In the genomic region with DNA sequence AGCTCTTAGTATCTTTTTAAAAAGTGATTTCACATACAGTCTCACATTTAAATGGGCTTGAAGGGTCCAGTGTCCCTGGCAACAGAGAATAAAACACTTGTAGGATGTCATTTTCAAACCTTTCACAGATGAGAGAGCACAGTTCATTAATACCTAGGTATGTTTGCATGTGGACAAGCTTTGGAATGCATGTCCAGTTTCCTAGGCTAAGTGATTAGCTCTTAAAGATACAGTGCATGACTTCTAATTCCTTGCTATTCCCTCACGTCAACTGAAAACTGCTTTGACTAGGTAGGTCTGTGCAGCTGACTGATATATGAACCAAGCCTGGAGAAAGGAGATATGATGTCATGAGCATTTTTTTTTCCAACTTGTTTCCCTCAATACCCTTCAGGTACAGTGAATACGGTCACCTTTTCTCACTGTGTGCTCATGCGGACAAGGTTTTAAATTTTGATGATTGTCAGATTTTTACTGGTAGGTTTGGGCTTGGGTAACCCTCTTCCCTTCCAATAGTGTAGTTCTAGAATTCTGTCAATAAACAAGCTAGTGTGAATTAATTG, we compare ENCODE assay signal across 14 cellular contexts. TPM values are rescaled to one million over a fixed set of nuclear protein-coding genes. Genes with fewer than 3 reads are reported as not detected.
DNase-seq lines count a peak whose midpoint lies in the region; ATAC-seq and TF ChIP-seq lines count a peak whose summit lies in the region.
"Had no signal": no experiment of that assay in that cellular context is flagged by ENCODE, and none has a peak within 500 bp of the region (broad histone marks: within the 10 kb centered on the region; RNA-seq: fewer than 3 reads in every experiment).

No MANE protein-coding gene starts in this region.

- peak; percentile 3 for ATAC-seq in CD8-positive, alpha-beta T cell
- ATAC-seq in GM21390 (IDR thresholded peaks at IDR 0.05; ENCODE audit: unreplicated experiment) (peak; percentile 9), GM19463 (IDR thresholded peaks at IDR 0.05; ENCODE audit: unreplicated experiment) (no peak), GM19455 (IDR thresholded peaks at IDR 0.05; ENCODE audit: unreplicated experiment) (no peak)
- peak; percentile 10 for ATAC-seq in activated CD8-positive, alpha-beta T cell treated with anti-CD3 and anti-CD28 coated beads for 36 hours
- no peak for ATAC-seq in naive thymus-derived CD8-positive, alpha-beta T cell

- POLR2A ChIA-PET in CD8-positive, alpha-beta T cell (lab: Charles Lee), result interaction anchor here (1.1 to 2.2 kb wide), 10 partner anchors 9 to 153 kb away, joined by 3 to 33 read pairs (median 6); no protein-coding TSS in a partner anchor
- POLR2A ChIA-PET in activated CD8-positive, alpha-beta T cell treated with anti-CD3 and anti-CD28 coated beads for 36 hours (lab: Charles Lee), result interaction anchor here (0.7 to 1.8 kb wide), 4 partner anchors 28 to 193 kb away, joined by 3 to 7 read pairs (median 5); no protein-coding TSS in a partner anchor
- POLR2A ChIA-PET in naive thymus-derived CD8-positive, alpha-beta T cell (lab: Charles Lee), result interaction anchor here (0.5 to 2.7 kb wide), 12 partner anchors 12 to 192 kb away, joined by 3 to 32 read pairs (median 6); partner anchors contain the start of genes ARHGEF3 and TASOR

- peak overlapping the region; percentile 92 for H3K27ac Mint-ChIP-seq in CD8-positive, alpha-beta T cell
- H3K27ac Mint-ChIP-seq in activated CD8-positive, alpha-beta T cell treated with anti-CD3 and anti-CD28 coated beads for 36 hours, result peak overlapping the region; percentile 95
- H3K27ac Mint-ChIP-seq in naive thymus-derived CD8-positive, alpha-beta T cell, result peak overlapping the region; percentile 20 to 98 (median 94)
- H3K27ac Mint-ChIP-seq: dendritic cell treated with granulocyte-macrophage colony-stimulating factor and Interleukin-4, amounts not matched to agents 40 ng/mL and 50 ng/mL, for 4 days had no signal

- no peaks in the 10 kb centered on the region for H3K27me3 ChIP-seq in CD8-positive, alpha-beta T cell (ENCODE audit: insufficient read depth, low read length)
- H3K27me3 ChIP-seq in H7 (ENCODE audit: control insufficient read depth, insufficient read depth, low read length), result no peaks in the 10 kb centered on the region

- peaks cover 69% of the 10 kb centered on the region for H3K4me1 Mint-ChIP-seq in CD8-positive, alpha-beta T cell (ENCODE audit: low read depth)
- peaks cover 58% of the 10 kb centered on the region for H3K4me1 Mint-ChIP-seq in activated CD8-positive, alpha-beta T cell treated with anti-CD3 and anti-CD28 coated beads for 36 hours (ENCODE audit: low read depth)
- peaks cover 28 to 78% (median 67%) of the 10 kb centered on the region in 4 donors for H3K4me1 Mint-ChIP-seq in naive thymus-derived CD8-positive, alpha-beta T cell

- intact Hi-C loops in CD8-positive, alpha-beta T cell (cut with DNase I, micrococcal nuclease), result loop anchor here (2.0 to 5.0 kb wide), 3 partner anchors 22 to 66 kb away; no protein-coding TSS in a partner anchor
- intact Hi-C loops in activated CD8-positive, alpha-beta T cell treated with anti-CD3 and anti-CD28 coated beads for 36 hours (cut with micrococcal nuclease), result loop anchor here (5.0 kb wide), 1 partner anchor 33 kb away; no protein-coding TSS in a partner anchor

- H3K36me3 Mint-ChIP-seq in CD8-positive, alpha-beta T cell, result peaks cover 67% of the 10 kb centered on the region
- peaks cover 65% of the 10 kb centered on the region for H3K36me3 Mint-ChIP-seq in activated CD8-positive, alpha-beta T cell treated with anti-CD3 and anti-CD28 coated beads for 36 hours (ENCODE audit: low read depth)
- H3K36me3 Mint-ChIP-seq in naive thymus-derived CD8-positive, alpha-beta T cell, result peaks cover 7 to 58% (median 53%) of the 10 kb centered on the region in 3 donors

- no peak for TF ChIP-seq CTCF in CD8-positive, alpha-beta T cell (IDR thresholded peaks at IDR 0.05)
- TF ChIP-seq CTCF in activated CD8-positive, alpha-beta T cell treated with anti-CD3 and anti-CD28 coated beads for 36 hours (IDR thresholded peaks at IDR 0.05), result no peak

- no peaks in the 10 kb centered on the region for H3K27me3 Mint-ChIP-seq in CD8-positive, alpha-beta T cell (ENCODE audit: low read depth)
- no peaks in the 10 kb centered on the region for H3K27me3 Mint-ChIP-seq in activated CD8-positive, alpha-beta T cell treated with anti-CD3 and anti-CD28 coated beads for 36 hours
- H3K27me3 Mint-ChIP-seq in naive thymus-derived CD8-positive, alpha-beta T cell, result no peaks in the 10 kb centered on the region

- DNase-seq in CD8-positive, alpha-beta T cell, result peak in 1 of 7 experiments; percentile 4
- no peak for DNase-seq in activated CD8-positive, alpha-beta T cell treated with anti-CD3 and anti-CD28 coated beads for 36 hours
- DNase-seq in naive thymus-derived CD8-positive, alpha-beta T cell, result no peak
- DNase-seq in H7 (no peak), OCI-M2 (lab: John Stamatoyannopoulos, UW; ENCODE audit: unreplicated experiment) (no peak)
- DNase-seq: IMR-90, NCI-H1930, retina had no signal

- peak overlapping the region; percentile 65 for H3K4me3 Mint-ChIP-seq in CD8-positive, alpha-beta T cell
- H3K4me3 Mint-ChIP-seq in activated CD8-positive, alpha-beta T cell treated with anti-CD3 and anti-CD28 coated beads for 36 hours, result peak overlapping the region; percentile 63
- peak overlapping the region; percentile 65 to 83 (median 74) for H3K4me3 Mint-ChIP-seq in naive thymus-derived CD8-positive, alpha-beta T cell
- H3K4me3 Mint-ChIP-seq: dendritic cell treated with granulocyte-macrophage colony-stimulating factor and Interleukin-4, amounts not matched to agents 40 ng/mL and 50 ng/mL, for 4 days had no signal

- H3K9me3 Mint-ChIP-seq in CD8-positive, alpha-beta T cell, result no peaks in the 10 kb centered on the region
- H3K9me3 Mint-ChIP-seq in activated CD8-positive, alpha-beta T cell treated with anti-CD3 and anti-CD28 coated beads for 36 hours, result peaks cover 4% of the 10 kb centered on the region
- H3K9me3 Mint-ChIP-seq in naive thymus-derived CD8-positive, alpha-beta T cell, result peaks cover 0 to 2% (median 0%) of the 10 kb centered on the region in 9 donors

- no peak overlapping the region for H3K27ac ChIP-seq in CD8-positive, alpha-beta T cell (ENCODE audit: low read depth, low read length)
- H3K27ac ChIP-seq: C4-2B, SK-N-MC had no signal

- H3K36me3 ChIP-seq in CD8-positive, alpha-beta T cell (ENCODE audit: insufficient read depth, low read length), result peaks cover 34% of the 10 kb centered on the region
- no peaks in the 10 kb centered on the region; the same call in 1 of the 2 replicates for H3K36me3 ChIP-seq in H7 (replicated peaks; ENCODE audit: control insufficient read depth, insufficient read depth, low read length)

- no peaks in the 10 kb centered on the region for H3K9me3 ChIP-seq in CD8-positive, alpha-beta T cell (ENCODE audit: low read length)

- H3K4me1 ChIP-seq in CD8-positive, alpha-beta T cell (ENCODE audit: insufficient read depth, low read length), result peaks cover 46% of the 10 kb centered on the region

- H3K4me3 ChIP-seq in CD8-positive, alpha-beta T cell (ENCODE audit: low read depth, low read length), result no peak overlapping the region
- no peak overlapping the region for H3K4me3 ChIP-seq in H7 (ENCODE audit: insufficient read depth, low read depth, low read length)
- H3K4me3 ChIP-seq: SK-N-MC had no signal

- CTCF ChIA-PET in CD8-positive, alpha-beta T cell (lab: Charles Lee), result interaction anchor here (0.8 to 4.5 kb wide), 13 partner anchors 8 to 264 kb away, joined by 3 to 37 read pairs (median 4); partner anchors contain the start of gene ARHGEF3
- CTCF ChIA-PET in activated CD8-positive, alpha-beta T cell treated with anti-CD3 and anti-CD28 coated beads for 36 hours (lab: Charles Lee), result interaction anchor here (0.9 to 2.7 kb wide), 14 partner anchors 9 to 264 kb away, joined by 3 to 40 read pairs (median 4); partner anchors contain the start of gene ARHGEF3

RNA-seq across cellular contexts. Expression of gene TASOR, which starts 41.6 kb away (rescaled TPM):
- 10 to 100 TPM; 31.1 to 41.5 TPM for total RNA-seq in CD8-positive, alpha-beta T cell
- total RNA-seq in activated CD8-positive, alpha-beta T cell treated with anti-CD3 and anti-CD28 coated beads for 36 hours, result 10 to 100 TPM; 58.6 to 61.4 TPM
- total RNA-seq in naive thymus-derived CD8-positive, alpha-beta T cell, result 100 to 1,000 TPM; 101 to 103 TPM
- polyA plus RNA-seq in naive thymus-derived CD8-positive, alpha-beta T cell, result 10 to 100 TPM; 25.1 to 32.0 (median 29.6) TPM
- total RNA-seq in H7 (2014; rRNA removed; shearing (Covaris generic)), result 39.6 and 45.8 TPM in 2 replicates

Comparison
In these comparisons a context has a peak if more than half of its experiments do, and no peak if none do; other contexts are left out.
1. ATAC-seq: peak in CD8-positive, alpha-beta T cell (single experiment), GM21390 (single experiment) and activated CD8-positive, alpha-beta T cell treated with anti-CD3 and anti-CD28 coated beads for 36 hours (single experiment); none in naive thymus-derived CD8-positive, alpha-beta T cell (0 of 2), GM19463 (single experiment) and GM19455 (single experiment).
2. Peak in every context shown above with its lines, with median percentiles within 50 percentile points of each other: H3K27ac Mint-ChIP-seq and H3K4me3 Mint-ChIP-seq.